In the genomic region with DNA sequence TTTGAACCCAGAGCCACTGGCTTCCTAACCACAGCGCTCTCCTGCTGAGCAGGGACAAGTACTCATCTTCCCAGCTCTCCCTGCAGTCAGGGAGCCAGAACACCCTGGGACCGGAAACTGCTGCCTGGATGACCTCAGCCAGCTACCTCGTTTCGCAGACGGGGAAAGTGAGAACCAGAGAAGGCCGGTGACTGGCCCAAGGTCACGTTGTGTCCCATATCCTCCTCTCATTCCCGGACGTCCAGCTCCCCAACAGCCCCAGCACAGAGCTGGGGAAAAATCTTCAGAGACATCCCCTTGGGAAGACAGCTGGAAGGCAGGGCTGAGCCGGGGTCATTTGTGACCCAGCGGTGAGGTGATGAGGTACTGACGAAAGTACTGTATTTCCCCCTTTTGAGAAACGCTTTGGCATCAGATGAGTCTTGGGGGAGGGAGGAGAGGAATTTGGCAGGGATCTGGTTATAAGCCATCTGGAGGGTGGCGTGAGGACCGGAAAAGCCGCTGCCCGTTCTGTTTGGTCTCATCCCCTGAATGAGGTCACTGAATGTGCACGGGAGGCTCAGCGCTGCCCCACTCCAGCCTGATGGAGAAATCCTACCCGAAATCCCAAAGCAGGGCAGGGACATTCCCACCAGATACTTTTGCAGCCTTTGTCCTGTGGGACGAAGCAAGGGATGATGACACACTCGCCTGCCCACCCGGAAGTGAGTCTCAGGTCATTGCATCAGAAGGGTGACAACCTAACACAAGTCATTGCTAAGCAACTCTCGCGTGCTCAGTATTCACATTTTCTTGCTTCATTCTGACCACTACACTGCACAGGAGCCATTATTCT, we compare ENCODE assay signal across 8 cellular contexts. TPM values are rescaled to one million over a fixed set of nuclear protein-coding genes. Genes with fewer than 3 reads are reported as not detected.
DNase-seq lines count a peak whose midpoint lies in the region; ATAC-seq and TF ChIP-seq lines count a peak whose summit lies in the region.

No MANE protein-coding gene starts in this region.

- H4K20me1 ChIP-seq in SK-N-SH (ENCODE audit: insufficient read depth) = no peaks in the 10 kb centered on the region

- ATAC-seq in Right ventricle myocardium superior (ENCODE audit: poor library complexity) (peak; percentile 58), HG02884 (IDR thresholded peaks at IDR 0.05; ENCODE audit: unreplicated experiment) (no peak), HG03565 (IDR thresholded peaks at IDR 0.05; ENCODE audit: unreplicated experiment) (no peak)

- no peak overlapping the region; the same call in 1 of the 2 replicates for H2AFZ ChIP-seq in SK-N-SH (ENCODE audit: low read depth)

- peak overlapping the region; percentile 99 for H3K27ac Mint-ChIP-seq in HFFc6
- H3K27ac Mint-ChIP-seq in activated CD4-positive, alpha-beta memory T cell treated with anti-CD3 and anti-CD28 coated beads for 36 hours = no peak overlapping the region

- peaks cover 12% of the 10 kb centered on the region for H3K36me3 Mint-ChIP-seq in HFFc6 (ENCODE audit: low read depth)
- no peaks in the 10 kb centered on the region for H3K36me3 Mint-ChIP-seq in activated CD4-positive, alpha-beta memory T cell treated with anti-CD3 and anti-CD28 coated beads for 36 hours

- peak overlapping the region; percentile 43 for H3K4me2 ChIP-seq in SK-N-SH

- no peaks in the 10 kb centered on the region for H3K79me2 ChIP-seq in SK-N-SH (ENCODE audit: insufficient read depth)

- WGBS in SK-N-SH (ENCODE audit: low lambda C conversion rate) = 28% methylated on average over 22 of the region's 25 CpGs

- H3K4me1 ChIP-seq in SK-N-SH (ENCODE audit: control insufficient read depth in 1 of 2, insufficient read depth in 2 of 2, low read depth in 1 of 2, low read length in 1 of 2) (peaks cover 36 to 61% of the 10 kb centered on the region in 2 experiments; a peak in 3 of 4 replicates), subcutaneous abdominal adipose tissue (ENCODE audit: control insufficient read depth in 5 of 5, insufficient read depth in 5 of 5, low read length in 5 of 5) (peaks cover 16 to 39% (median 36%) of the 10 kb centered on the region in 5 donors)

- CTCF ChIA-PET in SK-N-SH (lab: Yijun Ruan, JAX) = interaction anchor here (1.1 to 2.0 kb wide), 6 partner anchors 10 to 101 kb away, joined by 3 to 5 read pairs (median 4); no protein-coding TSS in a partner anchor
- CTCF ChIA-PET in activated CD4-positive, alpha-beta memory T cell treated with anti-CD3 and anti-CD28 coated beads for 36 hours (lab: Charles Lee) = interaction anchor here (0.9 kb wide), 1 partner anchor 23 kb away, joined by 3 read pairs; no protein-coding TSS in a partner anchor

- peak in 1 of 2 experiments; percentile 55; a peak in 1 of 4 replicates for TF ChIP-seq EP300 in SK-N-SH (IDR thresholded peaks at IDR 0.05; ENCODE audit: borderline replicate concordance in 1 of 2, low read depth in 1 of 2, low read length in 1 of 2)

- H3K4me1 Mint-ChIP-seq in HFFc6 (ENCODE audit: low read depth) = peaks cover 73% of the 10 kb centered on the region
- no peaks in the 10 kb centered on the region for H3K4me1 Mint-ChIP-seq in activated CD4-positive, alpha-beta memory T cell treated with anti-CD3 and anti-CD28 coated beads for 36 hours (ENCODE audit: low read depth)

- intact Hi-C loops in Right ventricle myocardium superior (cut with DNase I) = no loop called here
- intact Hi-C loops in activated CD4-positive, alpha-beta memory T cell treated with anti-CD3 and anti-CD28 coated beads for 36 hours (cut with micrococcal nuclease) = no loop called here

- peak; percentile 93 for DNase-seq in HFFc6
- peak; percentile 48 for DNase-seq in SK-N-SH
- peak; percentile 69 for DNase-seq in Right ventricle myocardium superior
- DNase-seq in D341Med (ENCODE audit: low spot score) = no peak
- DNase-seq in activated CD4-positive, alpha-beta memory T cell treated with anti-CD3 and anti-CD28 coated beads for 36 hours = no peak

- H3K27me3 Mint-ChIP-seq in HFFc6 (ENCODE audit: insufficient read depth) = peaks cover 3% of the 10 kb centered on the region
- no peaks in the 10 kb centered on the region for H3K27me3 Mint-ChIP-seq in activated CD4-positive, alpha-beta memory T cell treated with anti-CD3 and anti-CD28 coated beads for 36 hours

- no peak overlapping the region for H3K4me3 ChIP-seq in SK-N-SH (ENCODE audit: low read depth in 2 of 2, low read length in 1 of 2)
- peak overlapping the region in 3 of 5 donors; percentile 13 to 27 (median 13) for H3K4me3 ChIP-seq in subcutaneous abdominal adipose tissue (ENCODE audit: low read depth in 1 of 5, low read length in 5 of 5)

- H3K36me3 ChIP-seq in SK-N-SH (replicated peaks in 1 of 2; ENCODE audit: control insufficient read depth in 1 of 2, insufficient read depth in 2 of 2, low read length in 1 of 2) = no peaks in the 10 kb centered on the region
- H3K36me3 ChIP-seq in subcutaneous abdominal adipose tissue (ENCODE audit: control insufficient read depth in 5 of 5, insufficient read depth in 5 of 5, low read length in 5 of 5) = no peaks in the 10 kb centered on the region

- H3F3A ChIP-seq in SK-N-SH (replicated peaks; ENCODE audit: insufficient read depth) = peaks cover 44% of the 10 kb centered on the region

- H3K27me3 ChIP-seq in SK-N-SH (ENCODE audit: insufficient read depth) (no peaks in the 10 kb centered on the region), subcutaneous abdominal adipose tissue (ENCODE audit: control insufficient read depth in 5 of 5, insufficient read depth in 4 of 5, low read length in 5 of 5) (peaks cover 0 to 39% (median 14%) of the 10 kb centered on the region in 5 donors)

- no peaks in the 10 kb centered on the region for H3K9me3 ChIP-seq in SK-N-SH
- no peaks in the 10 kb centered on the region for H3K9me3 ChIP-seq in subcutaneous abdominal adipose tissue (ENCODE audit: control insufficient read depth in 5 of 5, low read length in 5 of 5)

- H3K9me2 ChIP-seq in SK-N-SH = no peaks in the 10 kb centered on the region

- peaks cover 7% of the 10 kb centered on the region for H3K9me3 Mint-ChIP-seq in HFFc6
- H3K9me3 Mint-ChIP-seq in activated CD4-positive, alpha-beta memory T cell treated with anti-CD3 and anti-CD28 coated beads for 36 hours = no peaks in the 10 kb centered on the region

- POLR2A ChIA-PET in SK-N-SH (lab: Yijun Ruan, JAX) = no interaction called here
- POLR2A ChIA-PET in activated CD4-positive, alpha-beta memory T cell treated with anti-CD3 and anti-CD28 coated beads for 36 hours (lab: Charles Lee) = interaction anchor here (1.0 kb wide), 1 partner anchor 14 kb away, joined by 3 read pairs; no protein-coding TSS in a partner anchor

- TF ChIP-seq CTCF in HFFc6 (IDR thresholded peaks at IDR 0.05) = no peak
- TF ChIP-seq CTCF in SK-N-SH (IDR thresholded peaks at IDR 0.05) = no peak

- H3K27ac ChIP-seq in SK-N-SH (ENCODE audit: low read depth in 2 of 2, low read length in 1 of 2) = peak overlapping the region; percentile 70 to 94; a peak in 3 of 4 replicates
- H3K27ac ChIP-seq in subcutaneous abdominal adipose tissue (ENCODE audit: low read depth, low read length) = peak overlapping the region; percentile 27

- H3K4me3 Mint-ChIP-seq in HFFc6 = peak overlapping the region; percentile 79
- H3K4me3 Mint-ChIP-seq in activated CD4-positive, alpha-beta memory T cell treated with anti-CD3 and anti-CD28 coated beads for 36 hours = no peak overlapping the region

- TF ChIP-seq RAD21 in SK-N-SH (IDR thresholded peaks at IDR 0.05; ENCODE audit: low read length) = no peak

- H3K9ac ChIP-seq in SK-N-SH (peak overlapping the region; percentile 66; the same call in 1 of the 2 replicates), subcutaneous abdominal adipose tissue (ENCODE audit: low read length in 5 of 5) (peak overlapping the region in 2 of 5 donors; percentile 17 to 73)

TF ChIP-seq in SK-N-SH, 30 proteins besides CTCF, POLR2A, EP300 and RAD21 (continues in another document):
- TF ChIP-seq GABPA (IDR thresholded peaks at IDR 0.05; ENCODE audit: low read depth) = 0 out of 2 replicates have a peak, but pooled peaks have one; percentile 10
- TF ChIP-seq MEF2A (IDR thresholded peaks at IDR 0.05; ENCODE audit: borderline replicate concordance, low read depth) = no peak
- TF ChIP-seq, protein P1, sequence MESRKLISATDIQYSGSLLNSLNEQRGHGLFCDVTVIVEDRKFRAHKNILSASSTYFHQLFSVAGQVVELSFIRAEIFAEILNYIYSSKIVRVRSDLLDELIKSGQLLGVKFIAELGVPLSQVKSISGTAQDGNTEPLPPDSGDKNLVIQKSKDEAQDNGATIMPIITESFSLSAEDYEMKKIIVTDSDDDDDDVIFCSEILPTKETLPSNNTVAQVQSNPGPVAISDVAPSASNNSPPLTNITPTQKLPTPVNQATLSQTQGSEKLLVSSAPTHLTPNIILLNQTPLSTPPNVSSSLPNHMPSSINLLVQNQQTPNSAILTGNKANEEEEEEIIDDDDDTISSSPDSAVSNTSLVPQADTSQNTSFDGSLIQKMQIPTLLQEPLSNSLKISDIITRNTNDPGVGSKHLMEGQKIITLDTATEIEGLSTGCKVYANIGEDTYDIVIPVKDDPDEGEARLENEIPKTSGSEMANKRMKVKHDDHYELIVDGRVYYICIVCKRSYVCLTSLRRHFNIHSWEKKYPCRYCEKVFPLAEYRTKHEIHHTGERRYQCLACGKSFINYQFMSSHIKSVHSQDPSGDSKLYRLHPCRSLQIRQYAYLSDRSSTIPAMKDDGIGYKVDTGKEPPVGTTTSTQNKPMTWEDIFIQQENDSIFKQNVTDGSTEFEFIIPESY (IDR thresholded peaks at IDR 0.05; ENCODE audit: borderline replicate concordance, low read depth) = no peak
- peak; percentile 62 for TF ChIP-seq ELF1 (IDR thresholded peaks at IDR 0.05)
- TF ChIP-seq NRF1 (IDR thresholded peaks at IDR 0.05; ENCODE audit: low read depth, low read length) = no peak
- TF ChIP-seq, protein P2, sequence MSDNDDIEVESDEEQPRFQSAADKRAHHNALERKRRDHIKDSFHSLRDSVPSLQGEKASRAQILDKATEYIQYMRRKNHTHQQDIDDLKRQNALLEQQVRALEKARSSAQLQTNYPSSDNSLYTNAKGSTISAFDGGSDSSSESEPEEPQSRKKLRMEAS (IDR thresholded peaks at IDR 0.05; ENCODE audit: low read depth) = peak; percentile 50
- peak; percentile 81 for TF ChIP-seq NFIC (IDR thresholded peaks at IDR 0.05; ENCODE audit: borderline replicate concordance)
- no peak for TF ChIP-seq CHD2 (IDR thresholded peaks at IDR 0.05; ENCODE audit: low read length, partially characterized antibody)
- no peak for TF ChIP-seq YY1 (IDR thresholded peaks at IDR 0.05; ENCODE audit: low read depth)

RNA-seq across cellular contexts. Expression of a gene that starts 41.1 kb away (rescaled TPM):
- 1 to 10 TPM in 4 of 6 experiments, under 1 TPM in 2; 0.40 to 2.2 (median 1.1) TPM for total RNA-seq in HFFc6 (2021; fragmentation: NEBNext Ultra II Directional; extraction: Animal tissue kit (Norgen Biotek cat#: 25700))
- 24.6 and 36.5 TPM in 2 replicates for polyA plus RNA-seq in SK-N-SH (2012; rRNA removed)
- polyA plus RNA-seq in SK-N-SH (2012; cell fraction: cytosol; rRNA removed) = 3.6 and 4.4 TPM in 2 replicates
- 95.4 and 196 TPM in 2 replicates for polyA plus RNA-seq in SK-N-SH (2012; cell fraction: nucleus; rRNA removed)
- total RNA-seq in Right ventricle myocardium superior = 0.54 TPM
- 100 to 1,000 TPM; 176 to 189 TPM for total RNA-seq in activated CD4-positive, alpha-beta memory T cell treated with anti-CD3 and anti-CD28 coated beads for 36 hours

Comparison
In these comparisons a context has a peak if more than half of its experiments do, and no peak if none do; other contexts are left out.
1. DNase-seq: peak in HFFc6 (single experiment), SK-N-SH (single experiment) and Right ventricle myocardium superior (single experiment); none in D341Med (single experiment) and activated CD4-positive, alpha-beta memory T cell treated with anti-CD3 and anti-CD28 coated beads for 36 hours (single experiment).
2. H3K4me3 ChIP-seq: peak in subcutaneous abdominal adipose tissue (3 of 5); none in SK-N-SH (0 of 2).
3. RNA of a gene that starts 41.1 kb away (total RNA-seq): 176 to 189 TPM in activated CD4-positive, alpha-beta memory T cell treated with anti-CD3 and anti-CD28 coated beads for 36 hours; 0.40 to 2.2 TPM in HFFc6 and 0.54 TPM in Right ventricle myocardium superior (single experiment); every median in the first group is over 10 times any median in the second.